14 cellular contexts compared by ENCODE assay signal in genomic region chr21:16579538-16579937, GRCh38.
DNase-seq lines count a peak whose midpoint lies in the region; ATAC-seq and TF ChIP-seq lines count a peak whose summit lies in the region.
"Had no signal": no experiment of that assay in that cellular context is flagged by ENCODE, and none has a peak within 500 bp of the region (broad histone marks: within the 10 kb centered on the region; RNA-seq: fewer than 3 reads in every experiment).

No MANE protein-coding gene starts in this region.

- no peaks in the 10 kb centered on the region for H3K27me3 ChIP-seq in osteoblast (ENCODE audit: insufficient read depth, low read length)
- H3K27me3 ChIP-seq in HAP-1 (ENCODE audit: low read depth) = no peaks in the 10 kb centered on the region
- H3K27me3 ChIP-seq in MG63 = no peaks in the 10 kb centered on the region

- TF ChIP-seq CTCF in fibroblast of villous mesenchyme (IDR thresholded peaks at IDR 0.05; ENCODE audit: insufficient read depth, low read depth, low read length) = no peak
- no peak for TF ChIP-seq CTCF in osteoblast (IDR thresholded peaks at IDR 0.05; ENCODE audit: extremely low read depth, low read depth, low read length)

- H3K9me3 ChIP-seq in SK-N-MC (ENCODE audit: low read depth, low read length) = no peaks in the 10 kb centered on the region
- no peaks in the 10 kb centered on the region for H3K9me3 ChIP-seq in osteoblast (ENCODE audit: low read depth, low read length)
- no peaks in the 10 kb centered on the region for H3K9me3 ChIP-seq in HAP-1
- no peaks in the 10 kb centered on the region for H3K9me3 ChIP-seq in MG63

- H3K27ac ChIP-seq in SK-N-MC (peak overlapping the region; percentile 89), osteoblast (ENCODE audit: low read depth, low read length) (peak overlapping the region; percentile 42)

- no peaks in the 10 kb centered on the region for H4K20me1 ChIP-seq in osteoblast (ENCODE audit: insufficient read depth, low read length)

- peak overlapping the region; percentile 30 for H3K9ac ChIP-seq in SK-N-MC (ENCODE audit: insufficient read length)

- H2AFZ ChIP-seq in osteoblast (ENCODE audit: low read length) = peak overlapping the region; percentile 23

- peaks cover 19% of the 10 kb centered on the region for H3K4me1 ChIP-seq in osteoblast (ENCODE audit: insufficient read depth, low read length)
- peaks cover 14% of the 10 kb centered on the region for H3K4me1 ChIP-seq in HAP-1

- peak overlapping the region; percentile 53 for H3K4me2 ChIP-seq in osteoblast (ENCODE audit: insufficient read depth, low read length)

- DNase-seq in Ammon's horn (ENCODE audit: low spot score) = peak; percentile 55
- peak; percentile 48 for DNase-seq in SK-N-MC (ENCODE audit: low read depth, low spot score)
- DNase-seq in fibroblast of villous mesenchyme (ENCODE audit: low read depth) = peak; percentile 58
- DNase-seq in osteoblast (ENCODE audit: insufficient read length, low spot score, missing footprints) = no peak
- no peak for DNase-seq in HAP-1 (ENCODE audit: low spot score in 2 of 2)
- DNase-seq in MG63 = no peak
- no peak for DNase-seq in NCI-H345 (lab: John Stamatoyannopoulos, UW)
- DNase-seq: activated CD4-positive, alpha-beta T cell treated with anti-CD3 and anti-CD28 coated beads, Interleukin-2, amount 10 ng/mL, durations not matched to agents 7 days and 5 days; activated naive CD4-positive, alpha-beta T cell treated with anti-CD3 and anti-CD28 coated beads for 36 hours; AML-193; effector CD8-positive, alpha-beta T cell; H7; NCI-H69 had no signal

- no peak for ATAC-seq in HG03378 (IDR thresholded peaks at IDR 0.05; ENCODE audit: unreplicated experiment)

- peak overlapping the region; percentile 75 for H3K4me3 ChIP-seq in SK-N-MC
- no peak overlapping the region for H3K4me3 ChIP-seq in fibroblast of villous mesenchyme (ENCODE audit: low read depth, low read length)
- H3K4me3 ChIP-seq in osteoblast (ENCODE audit: insufficient read depth, low read length) = peak overlapping the region; percentile 31
- H3K4me3 ChIP-seq in HAP-1 = no peak overlapping the region
- H3K4me3 ChIP-seq in MG63 = no peak overlapping the region

- in situ Hi-C loops in HAP-1 (cut with MboI; ENCODE audit: low sequenced_read_pairs) = no loop called here

- no peaks in the 10 kb centered on the region for H3K36me3 ChIP-seq in SK-N-MC (ENCODE audit: insufficient read depth, low read length)
- no peaks in the 10 kb centered on the region for H3K36me3 ChIP-seq in osteoblast (ENCODE audit: insufficient read depth, low read length)
- H3K36me3 ChIP-seq in HAP-1 (replicated peaks) = no peaks in the 10 kb centered on the region
- H3K36me3 ChIP-seq in MG63 = no peaks in the 10 kb centered on the region; the same call in 1 of the 2 replicates

- H3K79me2 ChIP-seq in osteoblast (ENCODE audit: insufficient read depth, low read length) = no peaks in the 10 kb centered on the region

Comparison
In these comparisons a context has a peak if more than half of its experiments do, and no peak if none do; other contexts are left out.
1. DNase-seq: peak in Ammon's horn (single experiment), SK-N-MC (single experiment) and fibroblast of villous mesenchyme (single experiment); none in osteoblast (single experiment), HAP-1 (0 of 2), MG63 (single experiment) and NCI-H345 (single experiment).
2. H3K4me3 ChIP-seq: peak in SK-N-MC (single experiment) and osteoblast (single experiment); none in fibroblast of villous mesenchyme (single experiment), HAP-1 (single experiment) and MG63 (single experiment).